Comparison of ENCODE assay signal across 11 cellular contexts in genomic region chr4:99300934-99301333, GRCh38. TPM values are rescaled to one million over a fixed set of nuclear protein-coding genes. Genes with fewer than 3 reads are reported as not detected.
DNase-seq lines count a peak whose midpoint lies in the region; ATAC-seq and TF ChIP-seq lines count a peak whose summit lies in the region.
"Had no signal": no experiment of that assay in that cellular context is flagged by ENCODE, and none has a peak within 500 bp of the region (broad histone marks: within the 10 kb centered on the region; RNA-seq: fewer than 3 reads in every experiment).

No MANE protein-coding gene starts in this region.

- H3K9me3 Mint-ChIP-seq in nephron progenitor cell: peaks cover 32% of the 10 kb centered on the region

- no peaks in the 10 kb centered on the region for H3K36me3 Mint-ChIP-seq in nephron progenitor cell (ENCODE audit: low read depth)

- H3K36me3 ChIP-seq in esophagus muscularis mucosa: no peaks in the 10 kb centered on the region

- TF ChIP-seq POLR2A in esophagus muscularis mucosa (IDR thresholded peaks at IDR 0.05; ENCODE audit: low read depth): no peak

- peak overlapping the region; percentile 72 to 78 (median 75) for H3K27ac ChIP-seq in esophagus muscularis mucosa (replicated peaks in 1 of 4)
- H3K27ac ChIP-seq: PC-9 had no signal

- no peaks in the 10 kb centered on the region for H3K27me3 Mint-ChIP-seq in nephron progenitor cell (ENCODE audit: low read depth, poor library complexity)

- 10% methylated on average over 4 of the region's 4 CpGs for WGBS in esophagus muscularis mucosa

- H3K27me3 ChIP-seq in esophagus muscularis mucosa: no peaks in the 10 kb centered on the region

- TF ChIP-seq CTCF in AG10803 (conservative IDR thresholded peaks at IDR 0.05; ENCODE audit: low read length) (no peak), esophagus muscularis mucosa (IDR thresholded peaks at IDR 0.05) (no peak), nephron progenitor cell (IDR thresholded peaks at IDR 0.05) (no peak)

- ATAC-seq in HG02571 (IDR thresholded peaks at IDR 0.05; ENCODE audit: unreplicated experiment): no peak

- H3K9me3 ChIP-seq in esophagus muscularis mucosa: no peaks in the 10 kb centered on the region

- H3K4me3 ChIP-seq in AG10803 (ENCODE audit: low read length): no peak overlapping the region
- no peak overlapping the region for H3K4me3 ChIP-seq in esophagus muscularis mucosa
- H3K4me3 ChIP-seq: PC-9 had no signal

- intact Hi-C loops in esophagus muscularis mucosa (cut with DNase I): no loop called here

- no peak overlapping the region for H3K4me3 Mint-ChIP-seq in nephron progenitor cell

- H3K27ac Mint-ChIP-seq in nephron progenitor cell: no peak overlapping the region

- TF ChIP-seq EP300 in esophagus muscularis mucosa (IDR thresholded peaks at IDR 0.05): peak; percentile 56

- peaks cover 11 to 27% (median 22%) of the 10 kb centered on the region in 4 donors for H3K4me1 ChIP-seq in esophagus muscularis mucosa

- DNase-seq in AG10803 (ENCODE audit: low read depth): peak; percentile 100
- DNase-seq in NCI-H446 (lab: John Stamatoyannopoulos, UW): peak; percentile 27 to 58
- DNase-seq in esophagus muscularis mucosa (ENCODE audit: extremely low spot score): peak; percentile 98
- peak; percentile 89 for DNase-seq in myocyte (ENCODE audit: low read depth)
- no peak for DNase-seq in NCI-H1436 (lab: John Stamatoyannopoulos, UW)
- DNase-seq in NCI-H2107 treated with DMSO at 0.1 percent for 48 hours (lab: John Stamatoyannopoulos, UW; ENCODE audit: unreplicated experiment): no peak
- DNase-seq in nephron progenitor cell: no peak

- H3K4me1 Mint-ChIP-seq in nephron progenitor cell: no peaks in the 10 kb centered on the region

RNA-seq across cellular contexts. Expression of gene ADH1A, which starts 10.1 kb away (rescaled TPM):
- under 1 TPM in 2 of 4 donors, not detected in 2; 0.58 to 0.99 TPM for total RNA-seq in esophagus muscularis mucosa
- total RNA-seq in myocyte: not detected in 2 replicates
- not detected for polyA plus RNA-seq in myocyte (2012)
- total RNA-seq: mononuclear cell, PC-9, urinary bladder had no signal

RNA-seq across cellular contexts. Expression of gene ADH1B, which starts 20.3 kb away (rescaled TPM):
- total RNA-seq in esophagus muscularis mucosa (100 to 1,000 TPM; 301 to 669 (median 438) TPM), myocyte (not detected in 2 replicates)
- polyA plus RNA-seq in myocyte (2012): not detected
- total RNA-seq: mononuclear cell, PC-9 had no signal

RNA-seq across cellular contexts. Expression of gene ADH1C, which starts 51.6 kb away (rescaled TPM):
- total RNA-seq in esophagus muscularis mucosa (1 to 10 TPM; 4.0 to 6.1 (median 4.9) TPM), myocyte (not detected in 2 replicates)
- polyA plus RNA-seq in myocyte (2012): not detected
- total RNA-seq: mononuclear cell had no signal

Comparison
In these comparisons a context has a peak if more than half of its experiments do, and no peak if none do; other contexts are left out.
1. DNase-seq: peak in AG10803 (single experiment), NCI-H446 (2 of 2), esophagus muscularis mucosa (single experiment) and myocyte (single experiment); none in NCI-H1436 (single experiment), NCI-H2107 treated with DMSO at 0.1 percent for 48 hours (single experiment) and nephron progenitor cell (single experiment).
2. RNA of gene ADH1B, which starts 20.3 kb away (total RNA-seq): 301 to 669 TPM in esophagus muscularis mucosa; not detected in myocyte; every median in the first group is over 100 times any median in the second.